ENCODE assay signal across 23 cellular contexts in genomic region chr7:102297487-102298218, GRCh38. TPM values are rescaled to one million over a fixed set of nuclear protein-coding genes. Genes with fewer than 3 reads are reported as not detected.
"Had no signal": no experiment of that assay in that cellular context is flagged by ENCODE, and none has a peak within 500 bp of the region (broad histone marks: within the 10 kb centered on the region; RNA-seq: fewer than 3 reads in every experiment).

No MANE protein-coding gene starts in this region.

- H3K4me3 Mint-ChIP-seq: activated CD4-positive, alpha-beta T cell treated with anti-CD3 and anti-CD28 coated beads, Interleukin-2, amount 10 ng/mL, durations not matched to agents 7 days and 5 days; activated CD8-positive, alpha-beta T cell treated with anti-CD3 and anti-CD28 coated beads, Interleukin-2, amount 10 ng/mL, durations not matched to agents 7 days and 5 days; activated naive CD4-positive, alpha-beta T cell treated with anti-CD3 and anti-CD28 coated beads for 36 hours; activated T-cell treated with anti-CD3 and anti-CD28 coated beads, Interleukin-2, amount 50 U/mL, for 24 hours; brain; neural crest cell; stimulated activated naive CD8-positive, alpha-beta T cell treated with anti-CD3 and anti-CD28 coated beads, Interleukin-15, Interleukin-2, amounts not matched to agents 100 ng/mL and 50 ng/mL, for 24 hours had no signal

- H3K36me3 ChIP-seq: suprapubic skin, transverse colon had no signal

- DNase-seq: activated CD4-positive, alpha-beta T cell treated with anti-CD3 and anti-CD28 coated beads, Interleukin-2, amount 10 ng/mL, durations not matched to agents 7 days and 5 days; activated CD8-positive, alpha-beta T cell treated with anti-CD3 and anti-CD28 coated beads, Interleukin-2, amount 10 ng/mL, durations not matched to agents 7 days and 5 days; activated naive CD4-positive, alpha-beta T cell treated with anti-CD3 and anti-CD28 coated beads for 36 hours; activated T-cell treated with anti-CD3 and anti-CD28 coated beads, Interleukin-2, amount 50 U/mL, for 24 hours; anterior cingulate cortex; central memory CD4-positive, alpha-beta T cell; erythroblast; foreskin melanocyte; kidney; midbrain; T1000; transverse colon had no signal

- FAIRE-seq: colon, kidney had no signal

- H3K4me1 ChIP-seq: suprapubic skin, transverse colon had no signal

- H3K4me3 ChIP-seq: suprapubic skin, transverse colon had no signal

- H3K27me3 ChIP-seq: transverse colon had no signal

- H3K9me3 Mint-ChIP-seq: activated CD4-positive, alpha-beta T cell treated with anti-CD3 and anti-CD28 coated beads, Interleukin-2, amount 10 ng/mL, durations not matched to agents 7 days and 5 days; activated naive CD4-positive, alpha-beta T cell treated with anti-CD3 and anti-CD28 coated beads for 36 hours; activated T-cell treated with anti-CD3 and anti-CD28 coated beads, Interleukin-2, amount 50 U/mL, for 24 hours; brain; neural crest cell; stimulated activated naive CD8-positive, alpha-beta T cell treated with anti-CD3 and anti-CD28 coated beads, Interleukin-15, Interleukin-2, amounts not matched to agents 100 ng/mL and 50 ng/mL, for 24 hours had no signal

- H3K27ac Mint-ChIP-seq: activated CD4-positive, alpha-beta T cell treated with anti-CD3 and anti-CD28 coated beads, Interleukin-2, amount 10 ng/mL, durations not matched to agents 7 days and 5 days; activated CD8-positive, alpha-beta T cell treated with anti-CD3 and anti-CD28 coated beads, Interleukin-2, amount 10 ng/mL, durations not matched to agents 7 days and 5 days; activated naive CD4-positive, alpha-beta T cell treated with anti-CD3 and anti-CD28 coated beads for 36 hours; activated T-cell treated with anti-CD3 and anti-CD28 coated beads, Interleukin-2, amount 50 U/mL, for 24 hours; stimulated activated naive CD8-positive, alpha-beta T cell treated with anti-CD3 and anti-CD28 coated beads, Interleukin-15, Interleukin-2, amounts not matched to agents 100 ng/mL and 50 ng/mL, for 24 hours had no signal

- H3K27ac ChIP-seq: suprapubic skin, transverse colon had no signal

- H3K9me3 ChIP-seq: suprapubic skin, transverse colon had no signal

- ATAC-seq: activated CD4-positive, CD25-positive, alpha-beta regulatory T cell treated with anti-CD3 and anti-CD28 coated beads, Interleukin-2, amount 50 U/mL, for 24 hours; activated CD8-positive, alpha-beta T cell treated with anti-CD3 and anti-CD28 coated beads, Interleukin-2, amount 10 ng/mL, durations not matched to agents 7 days and 5 days; left lobe of liver had no signal

- H3K4me1 Mint-ChIP-seq: activated CD4-positive, alpha-beta T cell treated with anti-CD3 and anti-CD28 coated beads, Interleukin-2, amount 10 ng/mL, durations not matched to agents 7 days and 5 days had no signal

- H3K27me3 Mint-ChIP-seq: brain; stimulated activated naive CD8-positive, alpha-beta T cell treated with anti-CD3 and anti-CD28 coated beads, Interleukin-15, Interleukin-2, amounts not matched to agents 100 ng/mL and 50 ng/mL, for 24 hours had no signal

RNA-seq across cellular contexts. Expression of gene SPDYE6, which starts 58.6 kb away (rescaled TPM):
- total RNA-seq: activated CD4-positive, alpha-beta T cell treated with anti-CD3 and anti-CD28 coated beads, Interleukin-2, amount 10 ng/mL, durations not matched to agents 7 days and 5 days; activated CD8-positive, alpha-beta T cell treated with anti-CD3 and anti-CD28 coated beads, Interleukin-2, amount 10 ng/mL, durations not matched to agents 7 days and 5 days; activated naive CD4-positive, alpha-beta T cell treated with anti-CD3 and anti-CD28 coated beads for 36 hours; kidney; left lobe of liver; lung microvascular endothelial cell; neural crest cell; omental fat pad; posterior vena cava; suprapubic skin; T-helper 1 cell treated with Interleukin-12 subunit alpha and Interleukin-12 subunit beta and Interleukin-4 antibody, amounts not matched to agents 30 ng/mL and 1 ng/mL, for 36 hours; transverse colon had no signal
